Comparison of ENCODE assay signal across 8 cellular contexts in the genomic region with DNA sequence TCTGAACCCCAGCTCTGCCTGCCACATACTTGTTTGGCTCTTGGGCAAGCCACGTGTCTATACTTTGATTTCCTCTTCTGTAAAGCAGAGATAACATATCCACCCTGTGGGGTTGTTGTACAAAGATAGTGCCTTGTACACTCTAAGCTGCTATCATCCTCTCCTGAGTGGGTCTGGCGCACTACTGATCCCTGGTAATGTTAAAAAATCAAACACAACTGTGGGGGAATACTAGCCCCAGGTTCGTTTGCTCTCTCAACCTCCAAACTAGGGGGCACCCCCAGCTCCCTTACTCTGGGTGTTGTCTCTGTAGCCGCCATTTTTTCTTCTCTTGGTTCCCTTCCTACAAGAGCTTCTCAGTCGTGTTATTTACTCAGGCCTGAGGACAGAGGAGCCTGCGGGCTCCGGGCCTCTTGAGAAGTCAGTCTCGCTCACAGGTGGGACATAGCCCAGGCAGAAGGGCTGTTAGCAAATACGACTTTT. TPM values are rescaled to one million over a fixed set of nuclear protein-coding genes. Genes with fewer than 3 reads are reported as not detected.
DNase-seq lines count a peak whose midpoint lies in the region; ATAC-seq and TF ChIP-seq lines count a peak whose summit lies in the region.

No MANE protein-coding gene starts in this region.

- no peak for TF ChIP-seq POLR2A in esophagus muscularis mucosa (IDR thresholded peaks at IDR 0.05; ENCODE audit: low read depth)

- H3K4me1 Mint-ChIP-seq in T-cell = peaks cover 32 to 42% (median 33%) of the 10 kb centered on the region in 3 donors

- H3K4me3 Mint-ChIP-seq in T-cell = peak overlapping the region; percentile 86 to 91 (median 90)

- 63% methylated on average over 9 of the region's 9 CpGs for WGBS in esophagus muscularis mucosa

- peaks cover 39 to 69% (median 52%) of the 10 kb centered on the region in 4 donors for H3K4me1 ChIP-seq in esophagus muscularis mucosa
- H3K4me1 ChIP-seq in skeletal muscle tissue (ENCODE audit: control insufficient read depth in 3 of 3, insufficient read depth in 3 of 3, low read length in 3 of 3) = peaks cover 55 to 67% (median 59%) of the 10 kb centered on the region in 3 donors

- in situ Hi-C loops in GM13977 (cut with MboI; ENCODE audit: low pct_unique_long_range_greater_than_20kb, low sequenced_read_pairs, unreplicated experiment) = no loop called here

- peak overlapping the region; percentile 89 to 94 (median 92) for H3K27ac ChIP-seq in esophagus muscularis mucosa (replicated peaks in 1 of 4)
- peak overlapping the region; percentile 84 for H3K27ac ChIP-seq in skeletal muscle tissue (ENCODE audit: low read depth, low read length)

- H3K9me3 Mint-ChIP-seq in T-cell = no peaks in the 10 kb centered on the region

- TF ChIP-seq EP300 in esophagus muscularis mucosa (IDR thresholded peaks at IDR 0.05) = no peak

- H3K36me3 ChIP-seq in esophagus muscularis mucosa (peaks cover 33 to 46% (median 45%) of the 10 kb centered on the region in 4 donors), skeletal muscle tissue (ENCODE audit: control insufficient read depth in 3 of 3, insufficient read depth in 3 of 3, low read length in 3 of 3) (peaks cover 27 to 35% (median 34%) of the 10 kb centered on the region in 3 donors)

- peak overlapping the region; percentile 19 to 90 (median 21) for H3K9ac ChIP-seq in skeletal muscle tissue (ENCODE audit: low read depth in 1 of 3, low read length in 3 of 3)

- TF ChIP-seq CTCF in GM13977 (IDR thresholded peaks at IDR 0.05; ENCODE audit: extremely low read depth, insufficient read depth, missing control alignments) = peak; percentile 0
- TF ChIP-seq CTCF in esophagus muscularis mucosa (IDR thresholded peaks at IDR 0.05) = no peak

- H3K27ac Mint-ChIP-seq in T-cell = peak overlapping the region; percentile 89 to 93

- H3K27me3 ChIP-seq in esophagus muscularis mucosa (no peaks in the 10 kb centered on the region), skeletal muscle tissue (ENCODE audit: control insufficient read depth in 3 of 3, insufficient read depth in 3 of 3, low read length in 3 of 3) (no peaks in the 10 kb centered on the region)

- H3K36me3 Mint-ChIP-seq in T-cell = peaks cover 20% of the 10 kb centered on the region

- CTCF ChIA-PET in T-cell (lab: Charles Lee) = interaction anchor here (0.6 to 1.1 kb wide), 5 partner anchors 12 to 89 kb away, joined by 3 to 11 read pairs (median 5); a partner anchor contains a TSS

- POLR2A ChIA-PET in T-cell (lab: Charles Lee) = interaction anchor here (0.7 to 1.0 kb wide), 2 partner anchors 13 to 765 kb away, joined by 4 read pairs; no protein-coding TSS in a partner anchor

- H3K9me3 ChIP-seq in esophagus muscularis mucosa (no peaks in the 10 kb centered on the region), skeletal muscle tissue (ENCODE audit: control insufficient read depth in 3 of 3, low read length in 3 of 3) (no peaks in the 10 kb centered on the region)

- intact Hi-C loops in esophagus muscularis mucosa (cut with DNase I) = loop anchor here (5.0 kb wide), 1 partner anchor 39 kb away; a partner anchor contains a TSS

- H3K4me3 ChIP-seq in esophagus muscularis mucosa = peak overlapping the region; percentile 78 to 94 (median 85)
- peak overlapping the region; percentile 47 to 77 (median 54) for H3K4me3 ChIP-seq in skeletal muscle tissue (ENCODE audit: low read length in 3 of 3)

- no peak for ATAC-seq in T-cell (replicated peaks in 1 of 4)

- no peaks in the 10 kb centered on the region for H3K27me3 Mint-ChIP-seq in T-cell

- peak; percentile 72 for DNase-seq in GM13977 (ENCODE audit: low spot score)
- DNase-seq in T-cell = peak in 8 of 34 experiments; percentile 11 to 47 (median 33)
- no peak for DNase-seq in esophagus muscularis mucosa (ENCODE audit: extremely low spot score)
- no peak for DNase-seq in NCI-H526 treated with DMSO at 0.1 percent for 48 hours (lab: John Stamatoyannopoulos, UW)
- DNase-seq in SHP77 treated with DMSO at 0.1 percent for 48 hours (lab: John Stamatoyannopoulos, UW) = no peak
- no peak for DNase-seq in EL
- no peak for DNase-seq in SKM-1 (lab: John Stamatoyannopoulos, UW; ENCODE audit: unreplicated experiment)

RNA-seq across cellular contexts. Expression of a gene that starts 1.0 kb away (rescaled TPM):
- total RNA-seq in T-cell = 10 to 100 TPM; 39.5 to 81.9 (median 70.7) TPM
- 10 to 100 TPM; 12.4 to 32.3 (median 26.5) TPM for total RNA-seq in esophagus muscularis mucosa
- 12.5 TPM for total RNA-seq in skeletal muscle tissue

RNA-seq across cellular contexts. Expression of a gene that starts 15.9 kb away (rescaled TPM):
- total RNA-seq in T-cell (1 to 10 TPM; 1.1 to 2.9 (median 1.7) TPM), esophagus muscularis mucosa (1 to 10 TPM in 1 of 4 donors, under 1 TPM in 2, not detected in 1; 0.52 to 1.8 (median 0.66) TPM), skeletal muscle tissue (618 TPM)

RNA-seq across cellular contexts. Expression of a gene that starts 22.8 kb away (rescaled TPM):
- total RNA-seq in T-cell = 10 to 100 TPM; 18.1 to 28.4 (median 23.1) TPM
- total RNA-seq in esophagus muscularis mucosa = 100 to 1,000 TPM in 3 of 4 donors, 10 to 100 TPM in 1; 71.0 to 234 (median 156) TPM
- total RNA-seq in skeletal muscle tissue = 32.4 TPM

RNA-seq across cellular contexts. Expression of a gene that starts 36.8 kb away (rescaled TPM):
- total RNA-seq in T-cell (100 to 1,000 TPM; 101 to 188 (median 156) TPM), esophagus muscularis mucosa (100 to 1,000 TPM in 3 of 4 donors, 10 to 100 TPM in 1; 93.9 to 122 (median 115) TPM), skeletal muscle tissue (41.2 TPM)

RNA-seq across cellular contexts. Expression of a gene that starts 42.0 kb away (rescaled TPM):
- total RNA-seq in T-cell = 10 to 100 TPM; 53.4 to 85.1 (median 72.6) TPM
- 10 to 100 TPM; 33.6 to 71.2 (median 55.9) TPM for total RNA-seq in esophagus muscularis mucosa
- 64.7 TPM for total RNA-seq in skeletal muscle tissue

Comparison
In these comparisons a context has a peak if more than half of its experiments do, and no peak if none do; other contexts are left out.
1. RNA of a gene that starts 15.9 kb away (total RNA-seq): 618 TPM in skeletal muscle tissue (single experiment); 1.1 to 2.9 TPM in T-cell and 0.52 to 1.8 TPM in esophagus muscularis mucosa; every median in the first group is over 100 times any median in the second.